Comparison of ENCODE assay signal across 1 cellular context in the genomic region with DNA sequence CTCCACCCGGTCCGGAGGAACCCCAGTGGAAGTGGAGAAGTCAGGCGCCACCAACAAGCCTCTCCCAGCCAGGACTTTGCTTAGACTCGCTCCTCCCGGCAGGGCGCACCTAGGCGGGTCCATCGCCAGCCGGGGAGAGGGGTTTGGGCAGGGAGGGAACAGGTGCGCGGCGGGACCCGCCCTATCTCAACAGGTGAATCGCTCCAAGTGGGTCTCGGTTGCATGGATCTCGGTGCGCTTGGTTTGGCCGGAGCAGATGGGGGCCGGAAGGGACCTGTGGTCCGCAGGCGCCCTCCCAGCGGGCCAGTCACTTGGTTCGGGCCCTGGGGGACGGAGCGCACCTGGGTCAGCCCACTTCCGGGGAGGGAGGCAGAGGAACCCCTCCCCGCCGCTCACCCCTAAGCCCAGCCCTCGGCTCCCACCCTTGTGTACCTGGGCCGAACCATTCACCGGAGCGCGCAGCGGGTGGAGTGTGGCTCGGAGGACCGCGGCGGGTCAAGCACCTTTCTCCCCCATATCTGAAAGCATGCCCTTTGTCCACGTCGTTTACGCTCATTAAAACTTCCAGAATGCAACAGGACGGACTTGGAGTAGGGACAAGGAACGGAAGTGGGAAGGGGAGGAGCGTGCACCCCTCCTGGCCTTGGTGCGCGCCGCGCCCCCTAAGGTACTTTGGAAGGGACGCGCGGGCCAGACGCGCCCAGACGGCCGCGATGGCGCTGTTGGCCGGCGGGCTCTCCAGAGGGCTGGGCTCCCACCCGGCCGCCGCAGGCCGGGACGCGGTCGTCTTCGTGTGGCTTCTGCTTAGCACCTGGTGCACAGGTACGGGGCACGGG.
A peak's percentile ranks its signal among the peaks of the same experiment; 100 is the strongest.
TF ChIP-seq lines count a peak whose summit lies in the region.

A gene with protein sequence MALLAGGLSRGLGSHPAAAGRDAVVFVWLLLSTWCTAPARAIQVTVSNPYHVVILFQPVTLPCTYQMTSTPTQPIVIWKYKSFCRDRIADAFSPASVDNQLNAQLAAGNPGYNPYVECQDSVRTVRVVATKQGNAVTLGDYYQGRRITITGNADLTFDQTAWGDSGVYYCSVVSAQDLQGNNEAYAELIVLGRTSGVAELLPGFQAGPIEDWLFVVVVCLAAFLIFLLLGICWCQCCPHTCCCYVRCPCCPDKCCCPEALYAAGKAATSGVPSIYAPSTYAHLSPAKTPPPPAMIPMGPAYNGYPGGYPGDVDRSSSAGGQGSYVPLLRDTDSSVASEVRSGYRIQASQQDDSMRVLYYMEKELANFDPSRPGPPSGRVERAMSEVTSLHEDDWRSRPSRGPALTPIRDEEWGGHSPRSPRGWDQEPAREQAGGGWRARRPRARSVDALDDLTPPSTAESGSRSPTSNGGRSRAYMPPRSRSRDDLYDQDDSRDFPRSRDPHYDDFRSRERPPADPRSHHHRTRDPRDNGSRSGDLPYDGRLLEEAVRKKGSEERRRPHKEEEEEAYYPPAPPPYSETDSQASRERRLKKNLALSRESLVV (plus strand): TSS at position 693 of the 836 bp plus-strand sequence. CDS start 21 bp downstream, at position 714.

TF ChIP-seq in HepG2, 621 proteins besides CTCF, POLR2A, EP300 and RAD21 (continues in another document):
- TF ChIP-seq ETV6 (CRISPR knock-in tag; conservative IDR thresholded peaks at IDR 0.05), result peak; percentile 86
- no peak for TF ChIP-seq EZH2 (conservative IDR thresholded peaks at IDR 0.05; ENCODE audit: low read depth, low read length)
- no peak for TF ChIP-seq ZNF10 (CRISPR knock-in tag; IDR thresholded peaks at IDR 0.05; ENCODE audit: borderline replicate concordance, low read depth)
- no peak for TF ChIP-seq PAWR (CRISPR knock-in tag; IDR thresholded peaks at IDR 0.05; ENCODE audit: borderline replicate concordance)
- TF ChIP-seq, protein P1, sequence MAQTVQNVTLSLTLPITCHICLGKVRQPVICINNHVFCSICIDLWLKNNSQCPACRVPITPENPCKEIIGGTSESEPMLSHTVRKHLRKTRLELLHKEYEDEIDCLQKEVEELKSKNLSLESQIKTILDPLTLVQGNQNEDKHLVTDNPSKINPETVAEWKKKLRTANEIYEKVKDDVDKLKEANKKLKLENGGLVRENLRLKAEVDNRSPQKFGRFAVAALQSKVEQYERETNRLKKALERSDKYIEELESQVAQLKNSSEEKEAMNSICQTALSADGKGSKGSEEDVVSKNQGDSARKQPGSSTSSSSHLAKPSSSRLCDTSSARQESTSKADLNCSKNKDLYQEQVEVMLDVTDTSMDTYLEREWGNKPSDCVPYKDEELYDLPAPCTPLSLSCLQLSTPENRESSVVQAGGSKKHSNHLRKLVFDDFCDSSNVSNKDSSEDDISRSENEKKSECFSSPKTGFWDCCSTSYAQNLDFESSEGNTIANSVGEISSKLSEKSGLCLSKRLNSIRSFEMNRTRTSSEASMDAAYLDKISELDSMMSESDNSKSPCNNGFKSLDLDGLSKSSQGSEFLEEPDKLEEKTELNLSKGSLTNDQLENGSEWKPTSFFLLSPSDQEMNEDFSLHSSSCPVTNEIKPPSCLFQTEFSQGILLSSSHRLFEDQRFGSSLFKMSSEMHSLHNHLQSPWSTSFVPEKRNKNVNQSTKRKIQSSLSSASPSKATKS (CRISPR knock-in tag; IDR thresholded peaks at IDR 0.05), result no peak; the same call in 1 of the 2 replicates
- TF ChIP-seq MXD4 (CRISPR knock-in tag; IDR thresholded peaks at IDR 0.05), result peak; percentile 82
- TF ChIP-seq, protein P2, sequence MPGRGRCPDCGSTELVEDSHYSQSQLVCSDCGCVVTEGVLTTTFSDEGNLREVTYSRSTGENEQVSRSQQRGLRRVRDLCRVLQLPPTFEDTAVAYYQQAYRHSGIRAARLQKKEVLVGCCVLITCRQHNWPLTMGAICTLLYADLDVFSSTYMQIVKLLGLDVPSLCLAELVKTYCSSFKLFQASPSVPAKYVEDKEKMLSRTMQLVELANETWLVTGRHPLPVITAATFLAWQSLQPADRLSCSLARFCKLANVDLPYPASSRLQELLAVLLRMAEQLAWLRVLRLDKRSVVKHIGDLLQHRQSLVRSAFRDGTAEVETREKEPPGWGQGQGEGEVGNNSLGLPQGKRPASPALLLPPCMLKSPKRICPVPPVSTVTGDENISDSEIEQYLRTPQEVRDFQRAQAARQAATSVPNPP (CRISPR knock-in tag; IDR thresholded peaks at IDR 0.05), result 0 out of 2 replicates have a peak, but pooled peaks have one; percentile 47
- TF ChIP-seq CBFB (CRISPR knock-in tag; IDR thresholded peaks at IDR 0.05), result peak; percentile 71; the same call in 1 of the 2 replicates
- no peak; the same call in 1 of the 2 replicates for TF ChIP-seq WIZ (CRISPR knock-in tag; IDR thresholded peaks at IDR 0.05)
- TF ChIP-seq MTA1 (CRISPR knock-in tag; IDR thresholded peaks at IDR 0.05; ENCODE audit: borderline replicate concordance), result peak; percentile 78; the same call in 1 of the 2 replicates
- TF ChIP-seq, protein P3, sequence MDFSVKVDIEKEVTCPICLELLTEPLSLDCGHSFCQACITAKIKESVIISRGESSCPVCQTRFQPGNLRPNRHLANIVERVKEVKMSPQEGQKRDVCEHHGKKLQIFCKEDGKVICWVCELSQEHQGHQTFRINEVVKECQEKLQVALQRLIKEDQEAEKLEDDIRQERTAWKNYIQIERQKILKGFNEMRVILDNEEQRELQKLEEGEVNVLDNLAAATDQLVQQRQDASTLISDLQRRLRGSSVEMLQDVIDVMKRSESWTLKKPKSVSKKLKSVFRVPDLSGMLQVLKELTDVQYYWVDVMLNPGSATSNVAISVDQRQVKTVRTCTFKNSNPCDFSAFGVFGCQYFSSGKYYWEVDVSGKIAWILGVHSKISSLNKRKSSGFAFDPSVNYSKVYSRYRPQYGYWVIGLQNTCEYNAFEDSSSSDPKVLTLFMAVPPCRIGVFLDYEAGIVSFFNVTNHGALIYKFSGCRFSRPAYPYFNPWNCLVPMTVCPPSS (IDR thresholded peaks at IDR 0.05), result no peak
- peak; percentile 96 for TF ChIP-seq DR1 (CRISPR knock-in tag; IDR thresholded peaks at IDR 0.05)
- no peak for TF ChIP-seq ZBTB1 (CRISPR knock-in tag; IDR thresholded peaks at IDR 0.05; ENCODE audit: borderline replicate concordance)
- TF ChIP-seq, protein P4, sequence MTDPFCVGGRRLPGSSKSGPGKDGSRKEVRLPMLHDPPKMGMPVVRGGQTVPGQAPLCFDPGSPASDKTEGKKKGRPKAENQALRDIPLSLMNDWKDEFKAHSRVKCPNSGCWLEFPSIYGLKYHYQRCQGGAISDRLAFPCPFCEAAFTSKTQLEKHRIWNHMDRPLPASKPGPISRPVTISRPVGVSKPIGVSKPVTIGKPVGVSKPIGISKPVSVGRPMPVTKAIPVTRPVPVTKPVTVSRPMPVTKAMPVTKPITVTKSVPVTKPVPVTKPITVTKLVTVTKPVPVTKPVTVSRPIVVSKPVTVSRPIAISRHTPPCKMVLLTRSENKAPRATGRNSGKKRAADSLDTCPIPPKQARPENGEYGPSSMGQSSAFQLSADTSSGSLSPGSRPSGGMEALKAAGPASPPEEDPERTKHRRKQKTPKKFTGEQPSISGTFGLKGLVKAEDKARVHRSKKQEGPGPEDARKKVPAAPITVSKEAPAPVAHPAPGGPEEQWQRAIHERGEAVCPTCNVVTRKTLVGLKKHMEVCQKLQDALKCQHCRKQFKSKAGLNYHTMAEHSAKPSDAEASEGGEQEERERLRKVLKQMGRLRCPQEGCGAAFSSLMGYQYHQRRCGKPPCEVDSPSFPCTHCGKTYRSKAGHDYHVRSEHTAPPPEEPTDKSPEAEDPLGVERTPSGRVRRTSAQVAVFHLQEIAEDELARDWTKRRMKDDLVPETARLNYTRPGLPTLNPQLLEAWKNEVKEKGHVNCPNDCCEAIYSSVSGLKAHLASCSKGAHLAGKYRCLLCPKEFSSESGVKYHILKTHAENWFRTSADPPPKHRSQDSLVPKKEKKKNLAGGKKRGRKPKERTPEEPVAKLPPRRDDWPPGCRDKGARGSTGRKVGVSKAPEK (CRISPR knock-in tag; IDR thresholded peaks at IDR 0.05; ENCODE audit: borderline replicate concordance), result no peak
- TF ChIP-seq TAF15 (IDR thresholded peaks at IDR 0.05; ENCODE audit: low read depth, low read length, poor library complexity, severe bottlenecking), result peak; percentile 93
- TF ChIP-seq SMAD9 (CRISPR knock-in tag; IDR thresholded peaks at IDR 0.05), result no peak
- TF ChIP-seq, protein P5, sequence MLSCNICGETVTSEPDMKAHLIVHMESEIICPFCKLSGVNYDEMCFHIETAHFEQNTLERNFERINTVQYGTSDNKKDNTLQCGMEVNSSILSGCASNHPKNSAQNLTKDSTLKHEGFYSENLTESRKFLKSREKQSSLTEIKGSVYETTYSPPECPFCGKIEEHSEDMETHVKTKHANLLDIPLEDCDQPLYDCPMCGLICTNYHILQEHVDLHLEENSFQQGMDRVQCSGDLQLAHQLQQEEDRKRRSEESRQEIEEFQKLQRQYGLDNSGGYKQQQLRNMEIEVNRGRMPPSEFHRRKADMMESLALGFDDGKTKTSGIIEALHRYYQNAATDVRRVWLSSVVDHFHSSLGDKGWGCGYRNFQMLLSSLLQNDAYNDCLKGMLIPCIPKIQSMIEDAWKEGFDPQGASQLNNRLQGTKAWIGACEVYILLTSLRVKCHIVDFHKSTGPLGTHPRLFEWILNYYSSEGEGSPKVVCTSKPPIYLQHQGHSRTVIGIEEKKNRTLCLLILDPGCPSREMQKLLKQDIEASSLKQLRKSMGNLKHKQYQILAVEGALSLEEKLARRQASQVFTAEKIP (CRISPR knock-in tag; IDR thresholded peaks at IDR 0.05; ENCODE audit: borderline replicate concordance), result no peak
- no peak; the same call in 1 of the 2 replicates for TF ChIP-seq NRL (CRISPR knock-in tag; IDR thresholded peaks at IDR 0.05; ENCODE audit: borderline replicate concordance)
- TF ChIP-seq DNMT1 (CRISPR knock-in tag; IDR thresholded peaks at IDR 0.05), result peak; percentile 40
- 0 out of 2 replicates have a peak, but pooled peaks have one; percentile 80 for TF ChIP-seq TBP (CRISPR knock-in tag; IDR thresholded peaks at IDR 0.05)
- TF ChIP-seq, protein P6, sequence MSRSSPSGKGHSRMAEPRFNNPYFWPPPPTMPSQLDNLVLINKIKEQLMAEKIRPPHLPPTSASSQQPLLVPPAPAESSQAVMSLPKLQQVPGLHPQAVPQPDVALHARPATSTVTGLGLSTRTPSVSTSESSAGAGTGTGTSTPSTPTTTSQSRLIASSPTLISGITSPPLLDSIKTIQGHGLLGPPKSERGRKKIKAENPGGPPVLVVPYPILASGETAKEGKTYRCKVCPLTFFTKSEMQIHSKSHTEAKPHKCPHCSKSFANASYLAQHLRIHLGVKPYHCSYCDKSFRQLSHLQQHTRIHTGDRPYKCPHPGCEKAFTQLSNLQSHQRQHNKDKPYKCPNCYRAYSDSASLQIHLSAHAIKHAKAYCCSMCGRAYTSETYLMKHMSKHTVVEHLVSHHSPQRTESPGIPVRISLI (CRISPR knock-in tag; IDR thresholded peaks at IDR 0.05; ENCODE audit: borderline replicate concordance), result peak; percentile 39; the same call in 1 of the 2 replicates
- TF ChIP-seq NR3C1 (CRISPR knock-in tag; IDR thresholded peaks at IDR 0.05), result no peak
- TF ChIP-seq SKI (IDR thresholded peaks at IDR 0.05; ENCODE audit: partially characterized antibody), result peak; percentile 65
- 0 out of 2 replicates have a peak, but pooled peaks have one; percentile 18 for TF ChIP-seq ZNF543 (CRISPR knock-in tag; IDR thresholded peaks at IDR 0.05)
- TF ChIP-seq, protein P7, sequence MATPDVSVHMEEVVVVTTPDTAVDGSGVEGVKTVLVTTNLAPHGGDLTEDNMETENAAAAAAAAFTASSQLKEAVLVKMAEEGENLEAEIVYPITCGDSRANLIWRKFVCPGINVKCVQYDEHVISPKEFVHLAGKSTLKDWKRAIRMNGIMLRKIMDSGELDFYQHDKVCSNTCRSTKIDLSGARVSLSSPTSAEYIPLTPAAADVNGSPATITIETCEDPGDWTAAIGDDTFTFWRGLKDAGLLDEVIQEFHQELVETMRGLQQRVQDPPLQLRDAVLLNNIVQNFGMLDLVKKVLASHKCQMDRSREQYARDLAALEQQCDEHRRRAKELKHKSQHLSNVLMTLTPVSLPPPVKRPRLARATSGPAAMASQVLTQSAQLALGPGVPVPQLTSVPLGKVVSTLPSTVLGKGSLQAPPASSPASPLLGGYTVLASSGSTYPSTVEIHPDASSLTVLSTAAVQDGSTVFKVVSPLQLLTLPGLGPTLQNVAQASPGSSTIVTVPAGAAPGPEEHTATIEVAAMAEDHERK (CRISPR knock-in tag; IDR thresholded peaks at IDR 0.05; ENCODE audit: low read depth), result no peak
- peak; percentile 40; the same call in 1 of the 2 replicates for TF ChIP-seq ZNF3 (CRISPR knock-in tag; IDR thresholded peaks at IDR 0.05)
- TF ChIP-seq, protein P8, sequence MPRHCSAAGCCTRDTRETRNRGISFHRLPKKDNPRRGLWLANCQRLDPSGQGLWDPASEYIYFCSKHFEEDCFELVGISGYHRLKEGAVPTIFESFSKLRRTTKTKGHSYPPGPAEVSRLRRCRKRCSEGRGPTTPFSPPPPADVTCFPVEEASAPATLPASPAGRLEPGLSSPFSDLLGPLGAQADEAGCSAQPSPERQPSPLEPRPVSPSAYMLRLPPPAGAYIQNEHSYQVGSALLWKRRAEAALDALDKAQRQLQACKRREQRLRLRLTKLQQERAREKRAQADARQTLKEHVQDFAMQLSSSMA (CRISPR knock-in tag; IDR thresholded peaks at IDR 0.05), result peak; percentile 85; the same call in 1 of the 2 replicates
- TF ChIP-seq HOXA5 (CRISPR knock-in tag; IDR thresholded peaks at IDR 0.05), result peak; percentile 83
- no peak for TF ChIP-seq NPAS2 (CRISPR knock-in tag; IDR thresholded peaks at IDR 0.05; ENCODE audit: borderline replicate concordance)
- TF ChIP-seq ZNF556 (CRISPR knock-in tag; IDR thresholded peaks at IDR 0.05; ENCODE audit: borderline replicate concordance), result no peak
- TF ChIP-seq MBNL3 (CRISPR knock-in tag; conservative IDR thresholded peaks at IDR 0.05), result no peak
- TF ChIP-seq RFX3 (CRISPR knock-in tag; IDR thresholded peaks at IDR 0.05), result no peak
- 0 out of 2 replicates have a peak, but pooled peaks have one; percentile 49 for TF ChIP-seq ZNF260 (CRISPR knock-in tag; IDR thresholded peaks at IDR 0.05; ENCODE audit: borderline replicate concordance, low read depth)
- TF ChIP-seq DMAP1 (CRISPR knock-in tag; IDR thresholded peaks at IDR 0.05), result peak; percentile 81
- peak; percentile 96; the same call in 1 of the 2 replicates for TF ChIP-seq ZNF138 (CRISPR knock-in tag; IDR thresholded peaks at IDR 0.05; ENCODE audit: low read depth)
- TF ChIP-seq ZNF30 (CRISPR knock-in tag; IDR thresholded peaks at IDR 0.05), result no peak; the same call in 1 of the 2 replicates
- TF ChIP-seq SMC3 (IDR thresholded peaks at IDR 0.05; ENCODE audit: low read length), result no peak
- TF ChIP-seq, protein P9, sequence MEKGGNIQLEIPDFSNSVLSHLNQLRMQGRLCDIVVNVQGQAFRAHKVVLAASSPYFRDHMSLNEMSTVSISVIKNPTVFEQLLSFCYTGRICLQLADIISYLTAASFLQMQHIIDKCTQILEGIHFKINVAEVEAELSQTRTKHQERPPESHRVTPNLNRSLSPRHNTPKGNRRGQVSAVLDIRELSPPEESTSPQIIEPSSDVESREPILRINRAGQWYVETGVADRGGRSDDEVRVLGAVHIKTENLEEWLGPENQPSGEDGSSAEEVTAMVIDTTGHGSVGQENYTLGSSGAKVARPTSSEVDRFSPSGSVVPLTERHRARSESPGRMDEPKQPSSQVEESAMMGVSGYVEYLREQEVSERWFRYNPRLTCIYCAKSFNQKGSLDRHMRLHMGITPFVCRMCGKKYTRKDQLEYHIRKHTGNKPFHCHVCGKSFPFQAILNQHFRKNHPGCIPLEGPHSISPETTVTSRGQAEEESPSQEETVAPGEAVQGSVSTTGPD (CRISPR knock-in tag; IDR thresholded peaks at IDR 0.05), result 0 out of 2 replicates have a peak, but pooled peaks have one; percentile 42
- peak; percentile 21 for TF ChIP-seq ZNF883 (CRISPR knock-in tag; IDR thresholded peaks at IDR 0.05; ENCODE audit: not compliant biosample characterization)
- no peak; the same call in 1 of the 2 replicates for TF ChIP-seq ZNF136 (CRISPR knock-in tag; IDR thresholded peaks at IDR 0.05; ENCODE audit: low read depth)
- peak; percentile 82 for TF ChIP-seq FOXC1 (CRISPR knock-in tag; IDR thresholded peaks at IDR 0.05; ENCODE audit: borderline replicate concordance)
- peak; percentile 13; the same call in 1 of the 2 replicates for TF ChIP-seq HCFC1 (IDR thresholded peaks at IDR 0.05; ENCODE audit: low read depth, low read length)
